1 cellular context compared by ENCODE assay signal in genomic region chr18:46070232-46070631, GRCh38.
TF ChIP-seq lines count a peak whose summit lies in the region.

No MANE protein-coding gene starts in this region.

TF ChIP-seq in K562, 482 proteins besides CTCF, POLR2A, EP300 and RAD21:
- TF ChIP-seq, protein P1, sequence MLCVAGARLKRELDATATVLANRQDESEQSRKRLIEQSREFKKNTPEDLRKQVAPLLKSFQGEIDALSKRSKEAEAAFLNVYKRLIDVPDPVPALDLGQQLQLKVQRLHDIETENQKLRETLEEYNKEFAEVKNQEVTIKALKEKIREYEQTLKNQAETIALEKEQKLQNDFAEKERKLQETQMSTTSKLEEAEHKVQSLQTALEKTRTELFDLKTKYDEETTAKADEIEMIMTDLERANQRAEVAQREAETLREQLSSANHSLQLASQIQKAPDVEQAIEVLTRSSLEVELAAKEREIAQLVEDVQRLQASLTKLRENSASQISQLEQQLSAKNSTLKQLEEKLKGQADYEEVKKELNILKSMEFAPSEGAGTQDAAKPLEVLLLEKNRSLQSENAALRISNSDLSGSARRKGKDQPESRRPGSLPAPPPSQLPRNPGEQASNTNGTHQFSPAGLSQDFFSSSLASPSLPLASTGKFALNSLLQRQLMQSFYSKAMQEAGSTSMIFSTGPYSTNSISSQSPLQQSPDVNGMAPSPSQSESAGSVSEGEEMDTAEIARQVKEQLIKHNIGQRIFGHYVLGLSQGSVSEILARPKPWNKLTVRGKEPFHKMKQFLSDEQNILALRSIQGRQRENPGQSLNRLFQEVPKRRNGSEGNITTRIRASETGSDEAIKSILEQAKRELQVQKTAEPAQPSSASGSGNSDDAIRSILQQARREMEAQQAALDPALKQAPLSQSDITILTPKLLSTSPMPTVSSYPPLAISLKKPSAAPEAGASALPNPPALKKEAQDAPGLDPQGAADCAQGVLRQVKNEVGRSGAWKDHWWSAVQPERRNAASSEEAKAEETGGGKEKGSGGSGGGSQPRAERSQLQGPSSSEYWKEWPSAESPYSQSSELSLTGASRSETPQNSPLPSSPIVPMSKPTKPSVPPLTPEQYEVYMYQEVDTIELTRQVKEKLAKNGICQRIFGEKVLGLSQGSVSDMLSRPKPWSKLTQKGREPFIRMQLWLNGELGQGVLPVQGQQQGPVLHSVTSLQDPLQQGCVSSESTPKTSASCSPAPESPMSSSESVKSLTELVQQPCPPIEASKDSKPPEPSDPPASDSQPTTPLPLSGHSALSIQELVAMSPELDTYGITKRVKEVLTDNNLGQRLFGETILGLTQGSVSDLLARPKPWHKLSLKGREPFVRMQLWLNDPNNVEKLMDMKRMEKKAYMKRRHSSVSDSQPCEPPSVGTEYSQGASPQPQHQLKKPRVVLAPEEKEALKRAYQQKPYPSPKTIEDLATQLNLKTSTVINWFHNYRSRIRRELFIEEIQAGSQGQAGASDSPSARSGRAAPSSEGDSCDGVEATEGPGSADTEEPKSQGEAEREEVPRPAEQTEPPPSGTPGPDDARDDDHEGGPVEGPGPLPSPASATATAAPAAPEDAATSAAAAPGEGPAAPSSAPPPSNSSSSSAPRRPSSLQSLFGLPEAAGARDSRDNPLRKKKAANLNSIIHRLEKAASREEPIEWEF (CRISPR knock-in tag; IDR thresholded peaks at IDR 0.05), result no peak
- no peak for TF ChIP-seq TRIM25 (IDR thresholded peaks at IDR 0.05; ENCODE audit: borderline replicate concordance)
- TF ChIP-seq FOS (IDR thresholded peaks at IDR 0.05; ENCODE audit: extremely low read depth, insufficient read length), result no peak
